1 cellular context compared by ENCODE assay signal in genomic region chr3:129577925-129578742, GRCh38.
TF ChIP-seq lines count a peak whose summit lies in the region.

No MANE protein-coding gene starts in this region.

TF ChIP-seq in K562, 482 proteins besides CTCF, POLR2A, EP300 and RAD21 (continued from another document):
- TF ChIP-seq USF1 (CRISPR knock-in tag; IDR thresholded peaks at IDR 0.05) (no peak), YY1 (IDR thresholded peaks at IDR 0.05; ENCODE audit: borderline replicate concordance in 1 of 3, control insufficient read depth in 1 of 3, extremely low read depth in 1 of 3, insufficient read depth in 3 of 3, insufficient read length in 1 of 3, insufficient replicate concordance in 2 of 3, low read depth in 1 of 3, low read length in 2 of 3) (no peak), SPI1 (IDR thresholded peaks at IDR 0.05; ENCODE audit: borderline replicate concordance, low read depth, low read length) (peak; percentile 92), CREB3L1 (IDR thresholded peaks at IDR 0.05; ENCODE audit: borderline replicate concordance, low read depth) (no peak), ZNF592 (IDR thresholded peaks at IDR 0.05) (peak; percentile 65), MAX (CRISPR knock-in tag; IDR thresholded peaks at IDR 0.05) (0 out of 2 replicates have a peak, but pooled peaks have one; percentile 17), E2F4 (CRISPR knock-in tag; IDR thresholded peaks at IDR 0.05; ENCODE audit: low read depth) (no peak), ZNF263 (CRISPR knock-in tag; IDR thresholded peaks at IDR 0.05; ENCODE audit: borderline replicate concordance) (peak; percentile 35; the same call in 1 of the 2 replicates), BDP1 (IDR thresholded peaks at IDR 0.05; ENCODE audit: insufficient read depth, insufficient read length) (no peak), ZNF584 (CRISPR knock-in tag; IDR thresholded peaks at IDR 0.05; ENCODE audit: low read depth) (no peak), NFE2 (IDR thresholded peaks at IDR 0.05; ENCODE audit: low read depth) (peak; percentile 43; the same call in 1 of the 2 replicates), RBM39 (optimal IDR thresholded peaks at IDR 0.05; ENCODE audit: low read depth, low read length) (no peak), BACH1 (tag; IDR thresholded peaks at IDR 0.05) (no peak), GATAD2B (IDR thresholded peaks at IDR 0.05; ENCODE audit: borderline replicate concordance) (no peak)
